Comparison of ENCODE assay signal across 1 cellular context in genomic region chr12:130715996-130716917, GRCh38.
TF ChIP-seq lines count a peak whose summit lies in the region.

TSS of gene RIMBP2 (minus strand) at chr12:130716299. CDS start at chr12:130479013, 237,286 bp downstream.

TF ChIP-seq in HEK293, 187 proteins besides CTCF, POLR2A, EP300 and RAD21 (continued from another document):
- TF ChIP-seq ZNF18 (tag by site-specific recombination; IDR thresholded peaks at IDR 0.05): no peak
- TF ChIP-seq ZNF133 (tag by site-specific recombination; IDR thresholded peaks at IDR 0.05): no peak
- TF ChIP-seq GLI2 (tag by site-specific recombination; IDR thresholded peaks at IDR 0.05; ENCODE audit: borderline replicate concordance, low read depth): no peak
- TF ChIP-seq ZNF221 (tag by site-specific recombination; IDR thresholded peaks at IDR 0.05; ENCODE audit: borderline replicate concordance): no peak
- peak; percentile 96 for TF ChIP-seq ZBTB48 (tag by site-specific recombination; IDR thresholded peaks at IDR 0.05)
- no peak for TF ChIP-seq KLF10 (tag by site-specific recombination; IDR thresholded peaks at IDR 0.05)
- TF ChIP-seq ZBTB17 (tag by site-specific recombination; IDR thresholded peaks at IDR 0.05): peak; percentile 96
- no peak for TF ChIP-seq KLF8 (tag by site-specific recombination; IDR thresholded peaks at IDR 0.05)
- no peak for TF ChIP-seq ZNF157 (tag by site-specific recombination; IDR thresholded peaks at IDR 0.05)
- peak; percentile 19; the same call in 1 of the 2 replicates for TF ChIP-seq ZIC2 (tag by site-specific recombination; IDR thresholded peaks at IDR 0.05)
- TF ChIP-seq ZNF529 (tag by site-specific recombination; IDR thresholded peaks at IDR 0.05; ENCODE audit: insufficient replicate concordance): no peak
- 0 out of 2 replicates have a peak, but pooled peaks have one; percentile 27 for TF ChIP-seq EGR2 (tag by site-specific recombination; IDR thresholded peaks at IDR 0.05; ENCODE audit: low read depth)
- TF ChIP-seq ZBTB7A (tag by site-specific recombination; IDR thresholded peaks at IDR 0.05; ENCODE audit: low read depth): no peak
- 0 out of 2 replicates have a peak, but pooled peaks have one; percentile 37 for TF ChIP-seq KLF17 (tag by site-specific recombination; IDR thresholded peaks at IDR 0.05)
- no peak for TF ChIP-seq ZNF37A (tag by site-specific recombination; IDR thresholded peaks at IDR 0.05)
- TF ChIP-seq ZNF280D (tag by site-specific recombination; IDR thresholded peaks at IDR 0.05): no peak
- no peak for TF ChIP-seq ZNF132 (tag by site-specific recombination; IDR thresholded peaks at IDR 0.05; ENCODE audit: borderline replicate concordance)
- TF ChIP-seq ZNF274 (IDR thresholded peaks at IDR 0.05; ENCODE audit: low read length): no peak
- no peak for TF ChIP-seq ZNF274 (tag by site-specific recombination; IDR thresholded peaks at IDR 0.05; ENCODE audit: borderline replicate concordance)
- no peak for TF ChIP-seq ZNF670 (tag by site-specific recombination; IDR thresholded peaks at IDR 0.05; ENCODE audit: low read depth)
- TF ChIP-seq PRDM1 (tag by site-specific recombination; IDR thresholded peaks at IDR 0.05): no peak
- TF ChIP-seq ZNF350 (tag by site-specific recombination; IDR thresholded peaks at IDR 0.05): no peak
- TF ChIP-seq ZNF214 (tag by site-specific recombination; IDR thresholded peaks at IDR 0.05; ENCODE audit: borderline replicate concordance): no peak
- no peak for TF ChIP-seq ZNF585B (tag by site-specific recombination; IDR thresholded peaks at IDR 0.05)
- peak; percentile 89 for TF ChIP-seq ZNF398 (tag by site-specific recombination; IDR thresholded peaks at IDR 0.05)
- no peak for TF ChIP-seq ZBTB10 (tag by site-specific recombination; IDR thresholded peaks at IDR 0.05)
- TF ChIP-seq SP2 (tag by site-specific recombination; IDR thresholded peaks at IDR 0.05): peak; percentile 31
- TF ChIP-seq YY2 (tag by site-specific recombination; IDR thresholded peaks at IDR 0.05): peak; percentile 84
- no peak for TF ChIP-seq ZNF366 (tag by site-specific recombination; conservative IDR thresholded peaks at IDR 0.05)
- TF ChIP-seq ZSCAN5A (tag by site-specific recombination; IDR thresholded peaks at IDR 0.05): no peak
- TF ChIP-seq ZBTB49 (tag by site-specific recombination; IDR thresholded peaks at IDR 0.05; ENCODE audit: low read depth): no peak
- no peak for TF ChIP-seq ZNF302 (tag by site-specific recombination; IDR thresholded peaks at IDR 0.05; ENCODE audit: low read depth)
- TF ChIP-seq HOXC10 (CRISPR knock-in tag; IDR thresholded peaks at IDR 0.05): no peak
- TF ChIP-seq ZNF544 (tag by site-specific recombination; IDR thresholded peaks at IDR 0.05): 0 out of 2 replicates have a peak, but pooled peaks have one; percentile 51
- no peak for TF ChIP-seq SETDB1 (IDR thresholded peaks at IDR 0.05; ENCODE audit: insufficient read length, low read length)
- no peak for TF ChIP-seq ZNF785 (tag by site-specific recombination; IDR thresholded peaks at IDR 0.05)
- TF ChIP-seq ZNF423 (tag by site-specific recombination; IDR thresholded peaks at IDR 0.05): no peak
- peak; percentile 98 for TF ChIP-seq ZNF169 (tag by site-specific recombination; IDR thresholded peaks at IDR 0.05)
- TF ChIP-seq ZSCAN4 (tag by site-specific recombination; IDR thresholded peaks at IDR 0.05): peak; percentile 84
- TF ChIP-seq ZNF549 (tag by site-specific recombination; IDR thresholded peaks at IDR 0.05): no peak
